ENCODE assay signal across 31 cellular contexts in genomic region chr7:96546426-96546825, GRCh38.
"Had no signal": no experiment of that assay in that cellular context is flagged by ENCODE, and none has a peak within 500 bp of the region (broad histone marks: within the 10 kb centered on the region; RNA-seq: fewer than 3 reads in every experiment).

No MANE protein-coding gene starts in this region.

- H3K27ac ChIP-seq: SJSA1, VCaP had no signal

- H3K4me1 Mint-ChIP-seq: activated B cell treated with CpG ODN at 0.5 μM for 24 hours had no signal

- H3K27me3 ChIP-seq: SJSA1 had no signal

- H3K27ac Mint-ChIP-seq: activated B cell treated with CpG ODN at 0.5 μM for 24 hours; activated CD4-positive, alpha-beta memory T cell treated with anti-CD3 and anti-CD28 coated beads for 36 hours; activated naive CD4-positive, alpha-beta T cell treated with anti-CD3 and anti-CD28 coated beads for 36 hours; activated naive CD8-positive, alpha-beta T cell; activated T-helper 1 cell treated with anti-CD3 and anti-CD28 coated beads, Interleukin-12 subunit alpha, Interleukin-12 subunit beta, Interleukin-2, Interleukin-4 antibody, amounts not matched to agents 30 ng/mL and 10 ng/mL and 1 ng/mL, durations not matched to agents 14 hours and 24 hours and 36 hours had no signal

- H3K4me3 Mint-ChIP-seq: activated B cell treated with CpG ODN at 0.5 μM for 24 hours; activated CD4-positive, alpha-beta memory T cell treated with anti-CD3 and anti-CD28 coated beads for 36 hours; activated naive CD4-positive, alpha-beta T cell treated with anti-CD3 and anti-CD28 coated beads for 36 hours; activated naive CD8-positive, alpha-beta T cell; activated T-cell treated with anti-CD3 and anti-CD28 coated beads, Interleukin-2, amount 50 U/mL, for 4 hours; activated T-helper 1 cell treated with anti-CD3 and anti-CD28 coated beads, Interleukin-12 subunit alpha, Interleukin-12 subunit beta, Interleukin-2, Interleukin-4 antibody, amounts not matched to agents 30 ng/mL and 10 ng/mL and 1 ng/mL, durations not matched to agents 14 hours and 24 hours and 36 hours had no signal

- DNase-seq: activated B cell treated with CpG ODN at 0.5 μM for 24 hours; activated CD4-positive, alpha-beta memory T cell treated with anti-CD3 and anti-CD28 coated beads for 36 hours; activated CD4-positive, alpha-beta T cell treated with anti-CD3 and anti-CD28 coated beads for 4 hours; activated CD4-positive, alpha-beta T cell treated with anti-CD3 and anti-CD28 coated beads, Interleukin-2, amount 50 U/mL, for 1 hour; activated CD4-positive, CD25-positive, alpha-beta regulatory T cell treated with anti-CD3 and anti-CD28 coated beads, Interleukin-2, amount 50 U/mL, for 72 hours; activated CD8-positive, alpha-beta memory T cell treated with anti-CD3 and anti-CD28 coated beads, Interleukin-2, amount 50 U/mL, for 4 hours; activated gamma-delta T cell treated with Interleukin-2 at 50 U/mL for 16 hours; activated naive CD4-positive, alpha-beta T cell treated with anti-CD3 and anti-CD28 coated beads for 36 hours; activated T-cell treated with anti-CD3 and anti-CD28 coated beads for 4 hours; activated T-cell treated with anti-CD3 and anti-CD28 coated beads, Interleukin-2, amount 50 U/mL, for 4 hours; amniotic stem cell; aorta; caudate nucleus; cerebellar nuclear complex; Kasumi-1; KG1; MM.1S; NCI-H187; NCI-H2029 treated with DMSO at 0.1 percent for 48 hours; NCI-H2227 treated with DMSO at 0.1 percent for 48 hours; NCI-H446; NCI-H510A treated with DMSO at 0.1 percent for 48 hours; SHP77 treated with DMSO at 0.1 percent for 48 hours; SW 1271; T-helper 1 cell; T-helper 2 cell; T-helper 9 cell had no signal

- H3K4me3 ChIP-seq: SJSA1 had no signal

- ATAC-seq: activated T-cell treated with anti-CD3 and anti-CD28 coated beads, Interleukin-2, amount 50 U/mL, for 4 hours had no signal

- H3K36me3 ChIP-seq: SJSA1 had no signal

- H3K9me3 Mint-ChIP-seq: activated B cell treated with CpG ODN at 0.5 μM for 24 hours; activated CD4-positive, alpha-beta memory T cell treated with anti-CD3 and anti-CD28 coated beads for 36 hours; activated naive CD4-positive, alpha-beta T cell treated with anti-CD3 and anti-CD28 coated beads for 36 hours; activated T-cell treated with anti-CD3 and anti-CD28 coated beads, Interleukin-2, amount 50 U/mL, for 4 hours; activated T-helper 1 cell treated with anti-CD3 and anti-CD28 coated beads, Interleukin-12 subunit alpha, Interleukin-12 subunit beta, Interleukin-2, Interleukin-4 antibody, amounts not matched to agents 30 ng/mL and 10 ng/mL and 1 ng/mL, durations not matched to agents 14 hours and 24 hours and 36 hours had no signal

- H3K27me3 Mint-ChIP-seq: activated B cell treated with CpG ODN at 0.5 μM for 24 hours; activated CD4-positive, alpha-beta memory T cell treated with anti-CD3 and anti-CD28 coated beads for 36 hours had no signal

- H3K36me3 Mint-ChIP-seq: activated CD4-positive, alpha-beta memory T cell treated with anti-CD3 and anti-CD28 coated beads for 36 hours; activated naive CD8-positive, alpha-beta T cell had no signal
